18 cellular contexts compared by ENCODE assay signal in genomic region chr1:116286541-116286971, GRCh38.
DNase-seq lines count a peak whose midpoint lies in the region; ATAC-seq, FAIRE-seq and TF ChIP-seq lines count a peak whose summit lies in the region.
"Had no signal": no experiment of that assay in that cellular context is flagged by ENCODE, and none has a peak within 500 bp of the region (broad histone marks: within the 10 kb centered on the region; RNA-seq: fewer than 3 reads in every experiment).

No MANE protein-coding gene starts in this region.

- no peak overlapping the region for H3K23ac ChIP-seq in mesenchymal stem cell (ENCODE audit: low read length in 2 of 2)

- no peaks in the 10 kb centered on the region for H3K79me1 ChIP-seq in mesenchymal stem cell (replicated peaks; ENCODE audit: low read length, poor library complexity, severe bottlenecking)

- no peak overlapping the region for H2AFZ ChIP-seq in mesenchymal stem cell (ENCODE audit: low read depth, low read length)

- intact Hi-C loops in naive thymus-derived CD4-positive, alpha-beta T cell (cut with micrococcal nuclease): no loop called here

- H3K9me3 Mint-ChIP-seq in naive thymus-derived CD4-positive, alpha-beta T cell: peaks cover 0 to 12% (median 3%) of the 10 kb centered on the region in 11 donors

- H3K27me3 ChIP-seq in bronchial epithelial cell (ENCODE audit: control insufficient read depth, insufficient read depth, low read length): no peaks in the 10 kb centered on the region
- peaks cover 0 to 5% of the 10 kb centered on the region in 2 experiments for H3K27me3 ChIP-seq in mesenchymal stem cell (ENCODE audit: control insufficient read depth in 1 of 2, insufficient read depth in 1 of 2, low read length in 2 of 2)
- H3K27me3 ChIP-seq in Peyer's patch: no peaks in the 10 kb centered on the region
- no peaks in the 10 kb centered on the region for H3K27me3 ChIP-seq in naive thymus-derived CD4-positive, alpha-beta T cell (ENCODE audit: control insufficient read depth in 2 of 2, insufficient read depth in 2 of 2, low read length in 2 of 2)
- H3K27me3 ChIP-seq: gastroesophageal sphincter, SJSA1 had no signal

- DNase-seq in Daoy (ENCODE audit: low read depth) (peak; percentile 33), M059J (ENCODE audit: low read depth) (peak; percentile 92), bronchial epithelial cell (ENCODE audit: low read depth) (peak; percentile 13), mesenchymal stem cell (peak; percentile 41), NCI-H1105 (lab: John Stamatoyannopoulos, UW) (no peak), Peyer's patch (no peak)
- no peak for DNase-seq in naive thymus-derived CD4-positive, alpha-beta T cell
- DNase-seq: islet precursor cell, NCI-H1417 had no signal

- no peaks in the 10 kb centered on the region for H3K36me3 ChIP-seq in bronchial epithelial cell (ENCODE audit: control insufficient read depth, insufficient read depth, low read length)
- no peaks in the 10 kb centered on the region for H3K36me3 ChIP-seq in mesenchymal stem cell (ENCODE audit: control insufficient read depth in 1 of 2, insufficient read depth in 2 of 2, low read depth in 1 of 2, low read length in 2 of 2)
- H3K36me3 ChIP-seq in Peyer's patch: no peaks in the 10 kb centered on the region
- H3K36me3 ChIP-seq in naive thymus-derived CD4-positive, alpha-beta T cell (ENCODE audit: control insufficient read depth in 2 of 3, insufficient read depth in 3 of 3, low read length in 3 of 3): no peaks in the 10 kb centered on the region
- H3K36me3 ChIP-seq: gastroesophageal sphincter, HAP-1, SJSA1 had no signal

- peaks cover 0 to 7% (median 0%) of the 10 kb centered on the region in 5 donors for H3K36me3 Mint-ChIP-seq in naive thymus-derived CD4-positive, alpha-beta T cell

- no peak overlapping the region for H2BK5ac ChIP-seq in mesenchymal stem cell (ENCODE audit: low read depth, low read length, poor library complexity, severe bottlenecking)

- H2AK5ac ChIP-seq in mesenchymal stem cell (ENCODE audit: low read length, severe bottlenecking): no peak overlapping the region

- H3K27ac ChIP-seq in mesenchymal stem cell (ENCODE audit: low read length, poor library complexity, severe bottlenecking): no peak overlapping the region
- no peak overlapping the region for H3K27ac ChIP-seq in Peyer's patch
- no peak overlapping the region for H3K27ac ChIP-seq in naive thymus-derived CD4-positive, alpha-beta T cell (ENCODE audit: low read depth, low read length)
- H3K27ac ChIP-seq: C4-2B, gastroesophageal sphincter, SJSA1, VCaP had no signal

- no peak overlapping the region for H3K18ac ChIP-seq in mesenchymal stem cell (ENCODE audit: low read depth in 1 of 2, low read length in 2 of 2)

- no peak overlapping the region for H3K14ac ChIP-seq in mesenchymal stem cell (ENCODE audit: low read length in 2 of 2)

- CTCF ChIA-PET in naive thymus-derived CD4-positive, alpha-beta T cell (lab: Charles Lee): no interaction called here

- no peak overlapping the region for H2BK120ac ChIP-seq in mesenchymal stem cell (ENCODE audit: low read depth, low read length)

- TF ChIP-seq POLR2A in Peyer's patch (IDR thresholded peaks at IDR 0.05): no peak

- H3K4me1 ChIP-seq in mesenchymal stem cell (ENCODE audit: control insufficient read depth, insufficient read depth, low read depth, low read length) (peaks cover 4% of the 10 kb centered on the region), Peyer's patch (no peaks in the 10 kb centered on the region)
- H3K4me1 ChIP-seq in naive thymus-derived CD4-positive, alpha-beta T cell (ENCODE audit: control insufficient read depth in 2 of 2, insufficient read depth in 2 of 2, low read length in 2 of 2): no peaks in the 10 kb centered on the region
- H3K4me1 ChIP-seq: gastroesophageal sphincter, HAP-1 had no signal

- ATAC-seq in naive thymus-derived CD4-positive, alpha-beta T cell: no peak
- ATAC-seq in HG02885 (IDR thresholded peaks at IDR 0.05; ENCODE audit: poor library complexity, unreplicated experiment): no peak
- ATAC-seq: gastroesophageal sphincter, sciatic nerve had no signal

- H3K4me2 ChIP-seq in mesenchymal stem cell (ENCODE audit: low read length, poor library complexity, severe bottlenecking): no peak overlapping the region

- POLR2A ChIA-PET in naive thymus-derived CD4-positive, alpha-beta T cell (lab: Charles Lee): no interaction called here

- H3K9me3 ChIP-seq in mesenchymal stem cell (ENCODE audit: control insufficient read depth, low read length) (no peaks in the 10 kb centered on the region), Peyer's patch (no peaks in the 10 kb centered on the region)
- no peaks in the 10 kb centered on the region for H3K9me3 ChIP-seq in naive thymus-derived CD4-positive, alpha-beta T cell (ENCODE audit: control insufficient read depth in 2 of 3, low read length in 3 of 3)
- H3K9me3 ChIP-seq: gastroesophageal sphincter, HAP-1, SJSA1 had no signal

- no peak overlapping the region for H4K8ac ChIP-seq in mesenchymal stem cell (ENCODE audit: low read length)

- H3K4ac ChIP-seq in mesenchymal stem cell (ENCODE audit: low read depth in 1 of 2, low read length in 2 of 2): no peak overlapping the region

- no peak overlapping the region for H2BK15ac ChIP-seq in mesenchymal stem cell (ENCODE audit: low read depth, poor library complexity, severe bottlenecking)

- H3K9ac ChIP-seq in mesenchymal stem cell (ENCODE audit: low read length): no peak overlapping the region

- H4K91ac ChIP-seq in mesenchymal stem cell (ENCODE audit: low read length): no peak overlapping the region

- peaks cover 0 to 36% (median 21%) of the 10 kb centered on the region in 7 donors for H3K4me1 Mint-ChIP-seq in naive thymus-derived CD4-positive, alpha-beta T cell

- TF ChIP-seq CTCF in bronchial epithelial cell (IDR thresholded peaks at IDR 0.05; ENCODE audit: insufficient read depth, low read length, severe bottlenecking) (no peak), Peyer's patch (IDR thresholded peaks at IDR 0.05) (no peak)

- no peak overlapping the region for H2BK12ac ChIP-seq in mesenchymal stem cell (ENCODE audit: low read length in 2 of 2)

- no peak for FAIRE-seq in bronchial epithelial cell (lab: Jason Lieb, UNC)

- peaks cover 0 to 40% (median 0%) of the 10 kb centered on the region in 5 donors for H3K27me3 Mint-ChIP-seq in naive thymus-derived CD4-positive, alpha-beta T cell
- H3K27me3 Mint-ChIP-seq: stimulated activated naive CD8-positive, alpha-beta T cell treated with anti-CD3 and anti-CD28 coated beads, Interleukin-15, Interleukin-2, amounts not matched to agents 100 ng/mL and 50 ng/mL, for 24 hours had no signal

- H3K27ac Mint-ChIP-seq in naive thymus-derived CD4-positive, alpha-beta T cell: peak overlapping the region in 1 of 9 donors; percentile 13
- H3K27ac Mint-ChIP-seq: dendritic cell treated with granulocyte-macrophage colony-stimulating factor and Interleukin-4, amounts not matched to agents 40 ng/mL and 50 ng/mL, for 4 days; stimulated activated naive CD8-positive, alpha-beta T cell treated with anti-CD3 and anti-CD28 coated beads, Interleukin-15, Interleukin-2, amounts not matched to agents 100 ng/mL and 50 ng/mL, for 24 hours had no signal

- no peak overlapping the region for H3K4me3 ChIP-seq in bronchial epithelial cell (ENCODE audit: low read depth, low read length)
- no peak overlapping the region for H3K4me3 ChIP-seq in mesenchymal stem cell (ENCODE audit: insufficient read depth in 1 of 2, low read depth in 1 of 2, low read length in 2 of 2)
- no peak overlapping the region for H3K4me3 ChIP-seq in Peyer's patch
- H3K4me3 ChIP-seq in naive thymus-derived CD4-positive, alpha-beta T cell (ENCODE audit: low read length): no peak overlapping the region
- H3K4me3 ChIP-seq: gastroesophageal sphincter, HAP-1, SJSA1 had no signal

- no peak overlapping the region for H3K4me3 Mint-ChIP-seq in naive thymus-derived CD4-positive, alpha-beta T cell
- H3K4me3 Mint-ChIP-seq: dendritic cell treated with granulocyte-macrophage colony-stimulating factor and Interleukin-4, amounts not matched to agents 40 ng/mL and 50 ng/mL, for 4 days; stimulated activated naive CD8-positive, alpha-beta T cell treated with anti-CD3 and anti-CD28 coated beads, Interleukin-15, Interleukin-2, amounts not matched to agents 100 ng/mL and 50 ng/mL, for 24 hours had no signal

- WGBS in mesenchymal stem cell: 0% methylated on average over 1 of the region's 1 CpG

Comparison
In these comparisons a context has a peak if more than half of its experiments do, and no peak if none do; other contexts are left out.
1. DNase-seq: peak in Daoy (single experiment), M059J (single experiment), bronchial epithelial cell (single experiment) and mesenchymal stem cell (single experiment); none in NCI-H1105 (single experiment), Peyer's patch (0 of 3) and naive thymus-derived CD4-positive, alpha-beta T cell (0 of 9).